In the genomic region with DNA sequence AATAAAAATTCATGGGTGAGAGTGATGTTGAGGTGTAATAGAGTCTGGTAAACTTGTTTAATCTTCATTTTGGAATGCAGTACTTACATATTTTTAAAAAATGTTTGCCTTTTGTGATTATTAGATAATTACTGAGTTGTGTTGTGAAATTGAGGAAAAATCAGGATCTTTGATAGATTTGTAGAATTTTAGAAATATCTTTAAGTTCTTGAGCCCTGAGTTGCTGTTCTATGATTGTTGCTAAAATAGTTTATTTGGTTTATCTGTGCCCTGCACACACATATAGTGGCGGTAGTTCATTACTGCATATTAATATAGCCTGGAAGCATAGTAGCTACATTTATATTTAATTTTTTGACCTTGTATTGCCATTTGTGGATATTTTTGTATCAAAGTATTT, we compare ENCODE assay signal across 14 cellular contexts. TPM values are rescaled to one million over a fixed set of nuclear protein-coding genes. Genes with fewer than 3 reads are reported as not detected.
A peak's percentile ranks its signal among the peaks of the same experiment; 100 is the strongest.
DNase-seq lines count a peak whose midpoint lies in the region; ATAC-seq, FAIRE-seq and TF ChIP-seq lines count a peak whose summit lies in the region.
"Had no signal": no experiment of that assay in that cellular context is flagged by ENCODE, and none has a peak within 500 bp of the region (broad histone marks: within the 10 kb centered on the region; RNA-seq: fewer than 3 reads in every experiment).

No MANE protein-coding gene starts in this region.

- H3K27me3 ChIP-seq in BE2C (no peaks in the 10 kb centered on the region), ovary (no peaks in the 10 kb centered on the region)
- H3K27me3 ChIP-seq: foreskin keratinocyte had no signal

- H3K36me3 ChIP-seq in BE2C (no peaks in the 10 kb centered on the region), ovary (no peaks in the 10 kb centered on the region)

- TF ChIP-seq POLR2A in ovary (IDR thresholded peaks at IDR 0.05) = no peak

- peak overlapping the region in 1 of 2 donors; percentile 61 for H3K27ac Mint-ChIP-seq in effector memory CD8-positive, alpha-beta T cell

- no peaks in the 10 kb centered on the region for H3K27me3 Mint-ChIP-seq in effector memory CD8-positive, alpha-beta T cell

- no peak for TF ChIP-seq CTCF in BE2C (IDR thresholded peaks at IDR 0.05; ENCODE audit: low read depth, low read length)
- TF ChIP-seq CTCF in D721Med (IDR thresholded peaks at IDR 0.05; ENCODE audit: insufficient read depth, missing control alignments) = no peak
- TF ChIP-seq CTCF in ovary (IDR thresholded peaks at IDR 0.05) = no peak

- H3K27ac ChIP-seq in ovary = no peak overlapping the region
- H3K27ac ChIP-seq: foreskin keratinocyte, parathyroid adenoma had no signal

- no peaks in the 10 kb centered on the region for H3K9me3 ChIP-seq in BE2C
- no peaks in the 10 kb centered on the region for H3K9me3 ChIP-seq in ovary

- no peak for ATAC-seq in effector memory CD8-positive, alpha-beta T cell (replicated peaks)
- ATAC-seq in HG03521 (IDR thresholded peaks at IDR 0.05; ENCODE audit: unreplicated experiment) = no peak
- ATAC-seq: foreskin keratinocyte had no signal

- TF ChIP-seq EP300 in ovary (IDR thresholded peaks at IDR 0.05) = no peak

- H3K9me3 Mint-ChIP-seq in effector memory CD8-positive, alpha-beta T cell = no peaks in the 10 kb centered on the region

- WGBS in ovary, 3 donors = 31 to 67% (median 36%) methylated on average over 1 of the region's 1 CpG

- DNase-seq in BE2C = no peak
- no peak for DNase-seq in D721Med (ENCODE audit: insufficient read length, low spot score)
- no peak for DNase-seq in effector memory CD8-positive, alpha-beta T cell
- no peak for DNase-seq in ovary
- no peak for DNase-seq in NCI-H1105 (lab: John Stamatoyannopoulos, UW)
- no peak for DNase-seq in NCI-H748 treated with DMSO at 0.1 percent for 48 hours (lab: John Stamatoyannopoulos, UW)
- DNase-seq: activated effector memory CD4-positive, alpha-beta T cell treated with anti-CD3 and anti-CD28 coated beads, Interleukin-2, amount 50 U/mL, for 16 hours; foreskin keratinocyte; KG1; NCI-H1436 treated with DMSO at 0.1 percent for 48 hours; stimulated activated CD4-positive, alpha-beta T cell treated with anti-CD3 and anti-CD28 coated beads, Interleukin-15, amount 100 ng/mL, for 24 hours had no signal

- H3K4me3 ChIP-seq in BE2C (ENCODE audit: low read depth, low read length) = peak overlapping the region; percentile 62
- H3K4me3 ChIP-seq in ovary = peak overlapping the region; percentile 1

- intact Hi-C loops in ovary (cut with DNase I) = no loop called here

- FAIRE-seq in D721Med (lab: Jason Lieb, UNC) = peak; percentile 61
- FAIRE-seq: RCC 7860 had no signal

- H3K4me1 ChIP-seq in BE2C (peaks cover 12% of the 10 kb centered on the region), ovary (ENCODE audit: insufficient read depth) (peaks cover 3% of the 10 kb centered on the region)
- H3K4me1 ChIP-seq: parathyroid adenoma had no signal

- H3K4me1 Mint-ChIP-seq in effector memory CD8-positive, alpha-beta T cell (ENCODE audit: low read depth in 2 of 2) = peaks cover 14 to 48% of the 10 kb centered on the region in 2 donors

- H3K4me3 Mint-ChIP-seq in effector memory CD8-positive, alpha-beta T cell = peak overlapping the region; percentile 69 to 74

- peaks cover 13% of the 10 kb centered on the region for H3K36me3 Mint-ChIP-seq in effector memory CD8-positive, alpha-beta T cell (ENCODE audit: insufficient read depth)

RNA-seq across cellular contexts. Expression of gene B3GALT2, which starts 1.6 kb away (rescaled TPM):
- not detected for polyA plus RNA-seq in BE2C (2012; ENCODE audit: insufficient read depth, insufficient read length, low read depth)
- 1 to 10 TPM; 2.5 to 8.0 (median 4.6) TPM for total RNA-seq in ovary
- polyA plus RNA-seq in ovary = 1 to 10 TPM; 2.9 to 5.9 TPM
- total RNA-seq: foreskin keratinocyte had no signal
- polyA plus RNA-seq: foreskin keratinocyte had no signal
